Comparison of ENCODE assay signal across 27 cellular contexts in the genomic region with DNA sequence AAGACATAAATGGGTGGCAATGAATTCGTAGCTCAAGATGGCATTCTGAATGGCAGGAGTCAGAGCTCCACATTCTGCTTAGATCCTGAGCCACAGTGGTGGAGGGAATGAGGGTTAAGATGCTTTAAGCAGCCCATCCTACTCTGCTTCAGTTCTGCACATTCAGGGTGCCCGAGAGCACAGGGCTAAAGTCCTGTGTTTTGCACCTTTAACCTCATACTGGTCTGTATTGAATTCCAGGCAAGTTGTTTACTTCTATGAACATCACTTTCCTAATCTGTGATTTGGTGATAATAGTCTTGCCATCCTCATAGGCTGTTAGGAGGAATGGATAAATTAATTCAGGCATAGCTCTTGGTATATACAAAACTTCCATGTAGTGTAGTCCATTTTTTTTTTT.
DNase-seq lines count a peak whose midpoint lies in the region; ATAC-seq, FAIRE-seq and TF ChIP-seq lines count a peak whose summit lies in the region.
"Had no signal": no experiment of that assay in that cellular context is flagged by ENCODE, and none has a peak within 500 bp of the region (broad histone marks: within the 10 kb centered on the region; RNA-seq: fewer than 3 reads in every experiment).

No MANE protein-coding gene starts in this region.

- BruUV-seq in OCI-LY7 (replicated peaks; lab: Mats Ljungman, UMichigan), result no TSS peak

- H3K4me3 ChIP-seq in bronchial epithelial cell (ENCODE audit: low read depth, low read length) (no peak overlapping the region), right lobe of liver (no peak overlapping the region), parathyroid adenoma (ENCODE audit: low read depth, low read length) (no peak overlapping the region), OCI-LY7 (ENCODE audit: low read depth, low read length, poor library complexity, severe bottlenecking) (no peak overlapping the region)
- H3K4me3 ChIP-seq: BLaER1, GM12878 had no signal

- no peaks in the 10 kb centered on the region for H3K36me3 ChIP-seq in bronchial epithelial cell (ENCODE audit: control insufficient read depth, insufficient read depth, low read length)
- H3K36me3 ChIP-seq in right lobe of liver, result no peaks in the 10 kb centered on the region
- no peaks in the 10 kb centered on the region for H3K36me3 ChIP-seq in parathyroid adenoma (ENCODE audit: control insufficient read depth, insufficient read depth, low read length)
- H3K36me3 ChIP-seq in OCI-LY7 (ENCODE audit: insufficient read depth, low read length), result no peaks in the 10 kb centered on the region
- H3K36me3 ChIP-seq: BE2C, BLaER1 had no signal

- no peaks in the 10 kb centered on the region for H3K9me3 ChIP-seq in right lobe of liver
- no peaks in the 10 kb centered on the region for H3K9me3 ChIP-seq in parathyroid adenoma (ENCODE audit: control insufficient read depth, low read length)
- no peaks in the 10 kb centered on the region for H3K9me3 ChIP-seq in OCI-LY7 (ENCODE audit: low read length)
- H3K9me3 ChIP-seq: BE2C, BLaER1 had no signal

- no peak overlapping the region for H3K9ac ChIP-seq in parathyroid adenoma
- H3K9ac ChIP-seq: BLaER1 had no signal

- TF ChIP-seq CTCF in bronchial epithelial cell (IDR thresholded peaks at IDR 0.05; ENCODE audit: insufficient read depth, low read length, severe bottlenecking) (no peak), right lobe of liver (IDR thresholded peaks at IDR 0.05) (no peak), parathyroid adenoma (IDR thresholded peaks at IDR 0.05) (no peak), OCI-LY7 (conservative IDR thresholded peaks at IDR 0.05; ENCODE audit: low read length) (no peak)

- no peak overlapping the region for H3K4me2 ChIP-seq in parathyroid adenoma (ENCODE audit: low read length)
- H3K4me2 ChIP-seq in OCI-LY7 (ENCODE audit: low read length), result no peak overlapping the region
- H3K4me2 ChIP-seq: BLaER1 had no signal

- WGBS in right lobe of liver (ENCODE audit: insufficient coverage, low coverage, low lambda C conversion rate, missing lambda C conversion rate), result 83% methylated on average over 2 of the region's 2 CpGs

- CTCF ChIA-PET in OCI-LY7 (lab: Charles Lee; ENCODE audit: unreplicated experiment), result no interaction called here

- H3K79me2 ChIP-seq in parathyroid adenoma (no peaks in the 10 kb centered on the region), OCI-LY7 (ENCODE audit: insufficient read depth, low read depth, low read length) (no peaks in the 10 kb centered on the region)

- no peak for TF ChIP-seq POLR2A in right lobe of liver (IDR thresholded peaks at IDR 0.05)

- DNase-seq in NCI-H69 (lab: John Stamatoyannopoulos, UW) (peak; percentile 34), bronchial epithelial cell (ENCODE audit: low read depth) (no peak), right lobe of liver (no peak), NCI-H345 (lab: John Stamatoyannopoulos, UW) (no peak), OCI-LY7 (ENCODE audit: low spot score) (no peak)
- DNase-seq in stimulated activated CD4-positive, alpha-beta T cell treated with anti-CD3 and anti-CD28 coated beads, Interleukin-2, amount 100 ng/mL, for 48 hours, result no peak
- DNase-seq: 8988T; ACHN; BE2C; C1 segment of cervical spinal cord; CD4-positive, alpha-beta memory T cell; CD4-positive, CD25-positive, alpha-beta regulatory T cell; CD8-positive, alpha-beta memory T cell; COR-L47; DMS 273 treated with DMSO at 0.1 percent for 48 hours; DMS153; DMS53; DMS79; DND-41; EL; GDM1 had no signal

- H3K27me3 ChIP-seq in bronchial epithelial cell (ENCODE audit: control insufficient read depth, insufficient read depth, low read length) (no peaks in the 10 kb centered on the region), right lobe of liver (no peaks in the 10 kb centered on the region), parathyroid adenoma (ENCODE audit: control insufficient read depth, insufficient read depth, low read length) (no peaks in the 10 kb centered on the region)
- H3K27me3 ChIP-seq: BE2C, BLaER1 had no signal

- H2AFZ ChIP-seq in parathyroid adenoma, result peak overlapping the region; percentile 14
- no peak overlapping the region for H2AFZ ChIP-seq in OCI-LY7 (ENCODE audit: low read length)

- H3K4me1 ChIP-seq in right lobe of liver, result no peaks in the 10 kb centered on the region
- H3K4me1 ChIP-seq in parathyroid adenoma, result peaks cover 12% of the 10 kb centered on the region
- H3K4me1 ChIP-seq in OCI-LY7 (ENCODE audit: insufficient read depth, low read length, poor library complexity, severe bottlenecking), result no peaks in the 10 kb centered on the region

- intact Hi-C loops in right lobe of liver (cut with DNase I) (no loop called here), OCI-LY7 (cut with micrococcal nuclease; ENCODE audit: unreplicated experiment) (no loop called here)

- no peaks in the 10 kb centered on the region for H4K20me1 ChIP-seq in OCI-LY7 (ENCODE audit: insufficient read depth, low read length)
- H4K20me1 ChIP-seq: BLaER1 had no signal

- peak; percentile 36 for FAIRE-seq in bronchial epithelial cell (lab: Jason Lieb, UNC)
- FAIRE-seq: A204.1, GM12878, GM12892, GM18507 had no signal

- POLR2A ChIA-PET in OCI-LY7 (lab: Charles Lee), result interaction anchor here (0.7 to 0.8 kb wide), 3 partner anchors 16 to 1282 kb away, joined by 3 to 6 read pairs (median 5); no protein-coding TSS in a partner anchor

- ATAC-seq in right lobe of liver, result peak; percentile 35 to 81 (median 75)
- ATAC-seq: GM12878 had no signal

- H3K9me2 ChIP-seq in OCI-LY7 (ENCODE audit: insufficient read depth, low read length), result no peaks in the 10 kb centered on the region

- H3K27ac ChIP-seq in right lobe of liver, result no peak overlapping the region
- H3K27ac ChIP-seq in parathyroid adenoma, result no peak overlapping the region
- no peak overlapping the region for H3K27ac ChIP-seq in OCI-LY7 (ENCODE audit: low read depth, low read length, poor library complexity, severe bottlenecking)
- H3K27ac ChIP-seq: BLaER1 had no signal
